Comparison of ENCODE assay signal across 16 cellular contexts in the genomic region with DNA sequence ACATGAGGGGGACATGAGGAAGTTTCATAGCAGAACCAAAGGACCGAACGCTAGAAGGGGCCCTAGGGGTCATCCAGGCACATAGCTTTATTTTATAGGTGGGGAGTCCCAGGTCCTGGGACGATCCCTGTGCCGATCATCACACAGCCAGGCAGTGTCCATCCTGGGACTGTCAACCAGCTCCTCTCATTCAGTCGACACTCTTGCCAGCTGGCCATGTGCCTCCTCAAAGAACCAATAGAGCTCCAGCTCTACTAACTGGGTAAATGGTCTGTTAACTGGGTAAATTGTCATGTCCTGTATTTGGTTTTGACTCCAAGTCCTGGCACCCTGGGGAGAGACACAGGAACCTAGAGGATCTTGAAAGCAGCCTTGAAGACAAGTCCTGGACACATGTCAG.
"Had no signal": no experiment of that assay in that cellular context is flagged by ENCODE, and none has a peak within 500 bp of the region (broad histone marks: within the 10 kb centered on the region; RNA-seq: fewer than 3 reads in every experiment).

No MANE protein-coding gene starts in this region.

- H3K4me1 ChIP-seq: prostate gland had no signal

- H3K27ac ChIP-seq: prostate gland, thyroid gland had no signal

- ATAC-seq: activated T-cell treated with anti-CD3 and anti-CD28 coated beads, Interleukin-2, amount 50 U/mL, for 4 hours; natural killer cell; stimulated activated naive CD8-positive, alpha-beta T cell treated with anti-CD3 and anti-CD28 coated beads, Interleukin-15, Interleukin-2, amounts not matched to agents 100 U/mL and 50 U/mL, for 24 hours had no signal

- H3K9me3 ChIP-seq: prostate gland, thyroid gland had no signal

- H3K4me3 ChIP-seq: prostate gland, thyroid gland had no signal

- H3K27me3 ChIP-seq: thyroid gland had no signal

- DNase-seq: activated CD4-positive, alpha-beta T cell treated with anti-CD3 and anti-CD28 coated beads for 1 hour; activated CD4-positive, alpha-beta T cell treated with anti-CD3 and anti-CD28 coated beads, Interleukin-2, amount 50 U/mL, for 48 hours; activated gamma-delta T cell; activated naive CD8-positive, alpha-beta T cell treated with anti-CD3 and anti-CD28 coated beads for 36 hours; activated T-cell treated with anti-CD3 and anti-CD28 coated beads, Interleukin-2, amount 50 U/mL, for 4 hours; cortex of kidney; effector CD8-positive, alpha-beta T cell; kidney glomerular epithelial cell; mammary epithelial cell; natural killer cell; occipital lobe; stimulated activated CD4-positive, alpha-beta T cell treated with anti-CD3 and anti-CD28 coated beads, Interleukin-2, amount 100 ng/mL, for 48 hours; stimulated activated naive CD8-positive, alpha-beta T cell treated with anti-CD3 and anti-CD28 coated beads, Interleukin-15, Interleukin-2, amounts not matched to agents 100 U/mL and 50 U/mL, for 24 hours; T-helper 9 cell had no signal

- H3K36me3 ChIP-seq: prostate gland, thyroid gland had no signal
